8 cellular contexts compared by ENCODE assay signal in genomic region chr16:72437891-72438290, GRCh38.
"Had no signal": no experiment of that assay in that cellular context is flagged by ENCODE, and none has a peak within 500 bp of the region (broad histone marks: within the 10 kb centered on the region; RNA-seq: fewer than 3 reads in every experiment).

No MANE protein-coding gene starts in this region.

- H3K4me3 ChIP-seq: GM12878 had no signal

- ATAC-seq: GM12878 had no signal

- DNase-seq: GDM1, GF-D8 had no signal

- FAIRE-seq: G401.6, GM12891, GM12892, GM18507, GM19239 had no signal
